Comparison of ENCODE assay signal across 1 cellular context in the genomic region with DNA sequence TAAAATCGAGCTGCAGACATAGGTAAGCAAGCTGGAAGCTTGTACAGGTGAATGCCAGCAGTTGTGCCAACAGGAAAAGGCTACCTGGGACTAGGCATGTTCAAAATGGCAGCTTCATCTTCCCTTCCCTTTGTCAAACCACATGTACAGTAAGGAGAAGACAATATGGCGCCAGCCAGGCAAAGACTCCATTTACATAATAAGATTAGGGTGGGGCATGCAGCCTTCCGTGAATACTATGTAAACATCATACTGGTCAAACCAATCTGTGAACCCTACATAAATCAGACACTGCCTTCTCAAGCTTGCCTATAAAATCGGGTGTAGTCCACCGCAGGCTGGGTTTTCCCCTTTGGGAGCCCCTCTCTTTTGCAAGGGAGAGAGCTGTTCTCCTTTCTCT.
TF ChIP-seq lines count a peak whose summit lies in the region.

No MANE protein-coding gene starts in this region.

TF ChIP-seq in K562, 482 proteins besides CTCF, POLR2A, EP300 and RAD21 (continues in another document):
- TF ChIP-seq L3MBTL2 (IDR thresholded peaks at IDR 0.05): peak; percentile 48; the same call in 1 of the 2 replicates
- TF ChIP-seq, protein P1, sequence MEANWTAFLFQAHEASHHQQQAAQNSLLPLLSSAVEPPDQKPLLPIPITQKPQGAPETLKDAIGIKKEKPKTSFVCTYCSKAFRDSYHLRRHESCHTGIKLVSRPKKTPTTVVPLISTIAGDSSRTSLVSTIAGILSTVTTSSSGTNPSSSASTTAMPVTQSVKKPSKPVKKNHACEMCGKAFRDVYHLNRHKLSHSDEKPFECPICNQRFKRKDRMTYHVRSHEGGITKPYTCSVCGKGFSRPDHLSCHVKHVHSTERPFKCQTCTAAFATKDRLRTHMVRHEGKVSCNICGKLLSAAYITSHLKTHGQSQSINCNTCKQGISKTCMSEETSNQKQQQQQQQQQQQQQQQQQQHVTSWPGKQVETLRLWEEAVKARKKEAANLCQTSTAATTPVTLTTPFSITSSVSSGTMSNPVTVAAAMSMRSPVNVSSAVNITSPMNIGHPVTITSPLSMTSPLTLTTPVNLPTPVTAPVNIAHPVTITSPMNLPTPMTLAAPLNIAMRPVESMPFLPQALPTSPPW (CRISPR knock-in tag; IDR thresholded peaks at IDR 0.05): no peak; the same call in 1 of the 2 replicates
- TF ChIP-seq GATAD2A (IDR thresholded peaks at IDR 0.05): no peak
- TF ChIP-seq FOXA3 (CRISPR knock-in tag; conservative IDR thresholded peaks at IDR 0.05 in 1 of 2, IDR thresholded peaks at IDR 0.05 in 1 of 2): peak in 1 of 2 experiments; percentile 67; a peak in 2 of 4 replicates
- no peak for TF ChIP-seq ZNF551 (CRISPR knock-in tag; IDR thresholded peaks at IDR 0.05)
- TF ChIP-seq KAT7 (CRISPR knock-in tag; IDR thresholded peaks at IDR 0.05; ENCODE audit: borderline replicate concordance): no peak
- no peak for TF ChIP-seq PPARD (CRISPR knock-in tag; IDR thresholded peaks at IDR 0.05)
- TF ChIP-seq, protein P2, sequence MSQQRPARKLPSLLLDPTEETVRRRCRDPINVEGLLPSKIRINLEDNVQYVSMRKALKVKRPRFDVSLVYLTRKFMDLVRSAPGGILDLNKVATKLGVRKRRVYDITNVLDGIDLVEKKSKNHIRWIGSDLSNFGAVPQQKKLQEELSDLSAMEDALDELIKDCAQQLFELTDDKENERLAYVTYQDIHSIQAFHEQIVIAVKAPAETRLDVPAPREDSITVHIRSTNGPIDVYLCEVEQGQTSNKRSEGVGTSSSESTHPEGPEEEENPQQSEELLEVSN (IDR thresholded peaks at IDR 0.05; ENCODE audit: borderline replicate concordance in 1 of 2, extremely low read depth in 1 of 2, insufficient read depth in 1 of 2, insufficient read length in 1 of 2, low read depth in 1 of 2, low read length in 1 of 2, poor library complexity in 1 of 2, severe bottlenecking in 1 of 2): no peak
- TF ChIP-seq, protein P3, sequence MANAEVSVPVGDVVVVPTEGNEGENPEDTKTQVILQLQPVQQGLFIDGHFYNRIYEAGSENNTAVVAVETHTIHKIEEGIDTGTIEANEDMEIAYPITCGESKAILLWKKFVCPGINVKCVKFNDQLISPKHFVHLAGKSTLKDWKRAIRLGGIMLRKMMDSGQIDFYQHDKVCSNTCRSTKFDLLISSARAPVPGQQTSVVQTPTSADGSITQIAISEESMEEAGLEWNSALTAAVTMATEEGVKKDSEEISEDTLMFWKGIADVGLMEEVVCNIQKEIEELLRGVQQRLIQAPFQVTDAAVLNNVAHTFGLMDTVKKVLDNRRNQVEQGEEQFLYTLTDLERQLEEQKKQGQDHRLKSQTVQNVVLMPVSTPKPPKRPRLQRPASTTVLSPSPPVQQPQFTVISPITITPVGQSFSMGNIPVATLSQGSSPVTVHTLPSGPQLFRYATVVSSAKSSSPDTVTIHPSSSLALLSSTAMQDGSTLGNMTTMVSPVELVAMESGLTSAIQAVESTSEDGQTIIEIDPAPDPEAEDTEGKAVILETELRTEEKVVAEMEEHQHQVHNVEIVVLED (CRISPR knock-in tag; IDR thresholded peaks at IDR 0.05): no peak
- no peak for TF ChIP-seq BCL6 (CRISPR knock-in tag; IDR thresholded peaks at IDR 0.05)
- TF ChIP-seq, protein P4, sequence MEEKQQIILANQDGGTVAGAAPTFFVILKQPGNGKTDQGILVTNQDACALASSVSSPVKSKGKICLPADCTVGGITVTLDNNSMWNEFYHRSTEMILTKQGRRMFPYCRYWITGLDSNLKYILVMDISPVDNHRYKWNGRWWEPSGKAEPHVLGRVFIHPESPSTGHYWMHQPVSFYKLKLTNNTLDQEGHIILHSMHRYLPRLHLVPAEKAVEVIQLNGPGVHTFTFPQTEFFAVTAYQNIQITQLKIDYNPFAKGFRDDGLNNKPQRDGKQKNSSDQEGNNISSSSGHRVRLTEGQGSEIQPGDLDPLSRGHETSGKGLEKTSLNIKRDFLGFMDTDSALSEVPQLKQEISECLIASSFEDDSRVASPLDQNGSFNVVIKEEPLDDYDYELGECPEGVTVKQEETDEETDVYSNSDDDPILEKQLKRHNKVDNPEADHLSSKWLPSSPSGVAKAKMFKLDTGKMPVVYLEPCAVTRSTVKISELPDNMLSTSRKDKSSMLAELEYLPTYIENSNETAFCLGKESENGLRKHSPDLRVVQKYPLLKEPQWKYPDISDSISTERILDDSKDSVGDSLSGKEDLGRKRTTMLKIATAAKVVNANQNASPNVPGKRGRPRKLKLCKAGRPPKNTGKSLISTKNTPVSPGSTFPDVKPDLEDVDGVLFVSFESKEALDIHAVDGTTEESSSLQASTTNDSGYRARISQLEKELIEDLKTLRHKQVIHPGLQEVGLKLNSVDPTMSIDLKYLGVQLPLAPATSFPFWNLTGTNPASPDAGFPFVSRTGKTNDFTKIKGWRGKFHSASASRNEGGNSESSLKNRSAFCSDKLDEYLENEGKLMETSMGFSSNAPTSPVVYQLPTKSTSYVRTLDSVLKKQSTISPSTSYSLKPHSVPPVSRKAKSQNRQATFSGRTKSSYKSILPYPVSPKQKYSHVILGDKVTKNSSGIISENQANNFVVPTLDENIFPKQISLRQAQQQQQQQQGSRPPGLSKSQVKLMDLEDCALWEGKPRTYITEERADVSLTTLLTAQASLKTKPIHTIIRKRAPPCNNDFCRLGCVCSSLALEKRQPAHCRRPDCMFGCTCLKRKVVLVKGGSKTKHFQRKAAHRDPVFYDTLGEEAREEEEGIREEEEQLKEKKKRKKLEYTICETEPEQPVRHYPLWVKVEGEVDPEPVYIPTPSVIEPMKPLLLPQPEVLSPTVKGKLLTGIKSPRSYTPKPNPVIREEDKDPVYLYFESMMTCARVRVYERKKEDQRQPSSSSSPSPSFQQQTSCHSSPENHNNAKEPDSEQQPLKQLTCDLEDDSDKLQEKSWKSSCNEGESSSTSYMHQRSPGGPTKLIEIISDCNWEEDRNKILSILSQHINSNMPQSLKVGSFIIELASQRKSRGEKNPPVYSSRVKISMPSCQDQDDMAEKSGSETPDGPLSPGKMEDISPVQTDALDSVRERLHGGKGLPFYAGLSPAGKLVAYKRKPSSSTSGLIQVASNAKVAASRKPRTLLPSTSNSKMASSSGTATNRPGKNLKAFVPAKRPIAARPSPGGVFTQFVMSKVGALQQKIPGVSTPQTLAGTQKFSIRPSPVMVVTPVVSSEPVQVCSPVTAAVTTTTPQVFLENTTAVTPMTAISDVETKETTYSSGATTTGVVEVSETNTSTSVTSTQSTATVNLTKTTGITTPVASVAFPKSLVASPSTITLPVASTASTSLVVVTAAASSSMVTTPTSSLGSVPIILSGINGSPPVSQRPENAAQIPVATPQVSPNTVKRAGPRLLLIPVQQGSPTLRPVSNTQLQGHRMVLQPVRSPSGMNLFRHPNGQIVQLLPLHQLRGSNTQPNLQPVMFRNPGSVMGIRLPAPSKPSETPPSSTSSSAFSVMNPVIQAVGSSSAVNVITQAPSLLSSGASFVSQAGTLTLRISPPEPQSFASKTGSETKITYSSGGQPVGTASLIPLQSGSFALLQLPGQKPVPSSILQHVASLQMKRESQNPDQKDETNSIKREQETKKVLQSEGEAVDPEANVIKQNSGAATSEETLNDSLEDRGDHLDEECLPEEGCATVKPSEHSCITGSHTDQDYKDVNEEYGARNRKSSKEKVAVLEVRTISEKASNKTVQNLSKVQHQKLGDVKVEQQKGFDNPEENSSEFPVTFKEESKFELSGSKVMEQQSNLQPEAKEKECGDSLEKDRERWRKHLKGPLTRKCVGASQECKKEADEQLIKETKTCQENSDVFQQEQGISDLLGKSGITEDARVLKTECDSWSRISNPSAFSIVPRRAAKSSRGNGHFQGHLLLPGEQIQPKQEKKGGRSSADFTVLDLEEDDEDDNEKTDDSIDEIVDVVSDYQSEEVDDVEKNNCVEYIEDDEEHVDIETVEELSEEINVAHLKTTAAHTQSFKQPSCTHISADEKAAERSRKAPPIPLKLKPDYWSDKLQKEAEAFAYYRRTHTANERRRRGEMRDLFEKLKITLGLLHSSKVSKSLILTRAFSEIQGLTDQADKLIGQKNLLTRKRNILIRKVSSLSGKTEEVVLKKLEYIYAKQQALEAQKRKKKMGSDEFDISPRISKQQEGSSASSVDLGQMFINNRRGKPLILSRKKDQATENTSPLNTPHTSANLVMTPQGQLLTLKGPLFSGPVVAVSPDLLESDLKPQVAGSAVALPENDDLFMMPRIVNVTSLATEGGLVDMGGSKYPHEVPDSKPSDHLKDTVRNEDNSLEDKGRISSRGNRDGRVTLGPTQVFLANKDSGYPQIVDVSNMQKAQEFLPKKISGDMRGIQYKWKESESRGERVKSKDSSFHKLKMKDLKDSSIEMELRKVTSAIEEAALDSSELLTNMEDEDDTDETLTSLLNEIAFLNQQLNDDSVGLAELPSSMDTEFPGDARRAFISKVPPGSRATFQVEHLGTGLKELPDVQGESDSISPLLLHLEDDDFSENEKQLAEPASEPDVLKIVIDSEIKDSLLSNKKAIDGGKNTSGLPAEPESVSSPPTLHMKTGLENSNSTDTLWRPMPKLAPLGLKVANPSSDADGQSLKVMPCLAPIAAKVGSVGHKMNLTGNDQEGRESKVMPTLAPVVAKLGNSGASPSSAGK (IDR thresholded peaks at IDR 0.05): peak; percentile 19; the same call in 1 of the 2 replicates
- no peak for TF ChIP-seq ZNF785 (CRISPR knock-in tag; IDR thresholded peaks at IDR 0.05)
- TF ChIP-seq, protein P5, sequence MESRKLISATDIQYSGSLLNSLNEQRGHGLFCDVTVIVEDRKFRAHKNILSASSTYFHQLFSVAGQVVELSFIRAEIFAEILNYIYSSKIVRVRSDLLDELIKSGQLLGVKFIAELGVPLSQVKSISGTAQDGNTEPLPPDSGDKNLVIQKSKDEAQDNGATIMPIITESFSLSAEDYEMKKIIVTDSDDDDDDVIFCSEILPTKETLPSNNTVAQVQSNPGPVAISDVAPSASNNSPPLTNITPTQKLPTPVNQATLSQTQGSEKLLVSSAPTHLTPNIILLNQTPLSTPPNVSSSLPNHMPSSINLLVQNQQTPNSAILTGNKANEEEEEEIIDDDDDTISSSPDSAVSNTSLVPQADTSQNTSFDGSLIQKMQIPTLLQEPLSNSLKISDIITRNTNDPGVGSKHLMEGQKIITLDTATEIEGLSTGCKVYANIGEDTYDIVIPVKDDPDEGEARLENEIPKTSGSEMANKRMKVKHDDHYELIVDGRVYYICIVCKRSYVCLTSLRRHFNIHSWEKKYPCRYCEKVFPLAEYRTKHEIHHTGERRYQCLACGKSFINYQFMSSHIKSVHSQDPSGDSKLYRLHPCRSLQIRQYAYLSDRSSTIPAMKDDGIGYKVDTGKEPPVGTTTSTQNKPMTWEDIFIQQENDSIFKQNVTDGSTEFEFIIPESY (CRISPR knock-in tag; IDR thresholded peaks at IDR 0.05): no peak
- TF ChIP-seq, protein P6, sequence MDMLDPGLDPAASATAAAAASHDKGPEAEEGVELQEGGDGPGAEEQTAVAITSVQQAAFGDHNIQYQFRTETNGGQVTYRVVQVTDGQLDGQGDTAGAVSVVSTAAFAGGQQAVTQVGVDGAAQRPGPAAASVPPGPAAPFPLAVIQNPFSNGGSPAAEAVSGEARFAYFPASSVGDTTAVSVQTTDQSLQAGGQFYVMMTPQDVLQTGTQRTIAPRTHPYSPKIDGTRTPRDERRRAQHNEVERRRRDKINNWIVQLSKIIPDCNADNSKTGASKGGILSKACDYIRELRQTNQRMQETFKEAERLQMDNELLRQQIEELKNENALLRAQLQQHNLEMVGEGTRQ (CRISPR knock-in tag; IDR thresholded peaks at IDR 0.05): no peak
- TF ChIP-seq PTTG1 (tag; IDR thresholded peaks at IDR 0.05; ENCODE audit: low read depth): no peak
- no peak for TF ChIP-seq SMAD3 (CRISPR knock-in tag; conservative IDR thresholded peaks at IDR 0.05)
- no peak for TF ChIP-seq POLR2H (tag; IDR thresholded peaks at IDR 0.05; ENCODE audit: low read depth)
- no peak for TF ChIP-seq NFIC (IDR thresholded peaks at IDR 0.05)
- TF ChIP-seq, protein P7, sequence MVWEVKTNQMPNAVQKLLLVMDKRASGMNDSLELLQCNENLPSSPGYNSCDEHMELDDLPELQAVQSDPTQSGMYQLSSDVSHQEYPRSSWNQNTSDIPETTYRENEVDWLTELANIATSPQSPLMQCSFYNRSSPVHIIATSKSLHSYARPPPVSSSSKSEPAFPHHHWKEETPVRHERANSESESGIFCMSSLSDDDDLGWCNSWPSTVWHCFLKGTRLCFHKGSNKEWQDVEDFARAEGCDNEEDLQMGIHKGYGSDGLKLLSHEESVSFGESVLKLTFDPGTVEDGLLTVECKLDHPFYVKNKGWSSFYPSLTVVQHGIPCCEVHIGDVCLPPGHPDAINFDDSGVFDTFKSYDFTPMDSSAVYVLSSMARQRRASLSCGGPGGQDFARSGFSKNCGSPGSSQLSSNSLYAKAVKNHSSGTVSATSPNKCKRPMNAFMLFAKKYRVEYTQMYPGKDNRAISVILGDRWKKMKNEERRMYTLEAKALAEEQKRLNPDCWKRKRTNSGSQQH (CRISPR knock-in tag; IDR thresholded peaks at IDR 0.05): no peak
- TF ChIP-seq, protein P8, sequence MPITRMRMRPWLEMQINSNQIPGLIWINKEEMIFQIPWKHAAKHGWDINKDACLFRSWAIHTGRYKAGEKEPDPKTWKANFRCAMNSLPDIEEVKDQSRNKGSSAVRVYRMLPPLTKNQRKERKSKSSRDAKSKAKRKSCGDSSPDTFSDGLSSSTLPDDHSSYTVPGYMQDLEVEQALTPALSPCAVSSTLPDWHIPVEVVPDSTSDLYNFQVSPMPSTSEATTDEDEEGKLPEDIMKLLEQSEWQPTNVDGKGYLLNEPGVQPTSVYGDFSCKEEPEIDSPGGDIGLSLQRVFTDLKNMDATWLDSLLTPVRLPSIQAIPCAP (CRISPR knock-in tag; IDR thresholded peaks at IDR 0.05; ENCODE audit: borderline replicate concordance): no peak
- TF ChIP-seq SOX6 (IDR thresholded peaks at IDR 0.05): no peak
- no peak for TF ChIP-seq RFX7 (CRISPR knock-in tag; IDR thresholded peaks at IDR 0.05)
- TF ChIP-seq, protein P9, sequence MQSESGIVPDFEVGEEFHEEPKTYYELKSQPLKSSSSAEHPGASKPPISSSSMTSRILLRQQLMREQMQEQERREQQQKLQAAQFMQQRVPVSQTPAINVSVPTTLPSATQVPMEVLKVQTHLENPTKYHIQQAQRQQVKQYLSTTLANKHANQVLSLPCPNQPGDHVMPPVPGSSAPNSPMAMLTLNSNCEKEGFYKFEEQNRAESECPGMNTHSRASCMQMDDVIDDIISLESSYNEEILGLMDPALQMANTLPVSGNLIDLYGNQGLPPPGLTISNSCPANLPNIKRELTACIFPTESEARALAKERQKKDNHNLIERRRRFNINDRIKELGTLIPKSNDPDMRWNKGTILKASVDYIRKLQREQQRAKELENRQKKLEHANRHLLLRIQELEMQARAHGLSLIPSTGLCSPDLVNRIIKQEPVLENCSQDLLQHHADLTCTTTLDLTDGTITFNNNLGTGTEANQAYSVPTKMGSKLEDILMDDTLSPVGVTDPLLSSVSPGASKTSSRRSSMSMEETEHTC (IDR thresholded peaks at IDR 0.05): no peak
- TF ChIP-seq ETV5 (CRISPR knock-in tag; IDR thresholded peaks at IDR 0.05; ENCODE audit: low read depth): no peak
- TF ChIP-seq EP400 (IDR thresholded peaks at IDR 0.05): peak; percentile 51; the same call in 1 of the 2 replicates
- no peak for TF ChIP-seq CHD1 (IDR thresholded peaks at IDR 0.05; ENCODE audit: low read length)
- TF ChIP-seq, protein P10, sequence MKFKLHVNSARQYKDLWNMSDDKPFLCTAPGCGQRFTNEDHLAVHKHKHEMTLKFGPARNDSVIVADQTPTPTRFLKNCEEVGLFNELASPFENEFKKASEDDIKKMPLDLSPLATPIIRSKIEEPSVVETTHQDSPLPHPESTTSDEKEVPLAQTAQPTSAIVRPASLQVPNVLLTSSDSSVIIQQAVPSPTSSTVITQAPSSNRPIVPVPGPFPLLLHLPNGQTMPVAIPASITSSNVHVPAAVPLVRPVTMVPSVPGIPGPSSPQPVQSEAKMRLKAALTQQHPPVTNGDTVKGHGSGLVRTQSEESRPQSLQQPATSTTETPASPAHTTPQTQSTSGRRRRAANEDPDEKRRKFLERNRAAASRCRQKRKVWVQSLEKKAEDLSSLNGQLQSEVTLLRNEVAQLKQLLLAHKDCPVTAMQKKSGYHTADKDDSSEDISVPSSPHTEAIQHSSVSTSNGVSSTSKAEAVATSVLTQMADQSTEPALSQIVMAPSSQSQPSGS (CRISPR knock-in tag; IDR thresholded peaks at IDR 0.05): no peak
- TF ChIP-seq RBM39 (optimal IDR thresholded peaks at IDR 0.05; ENCODE audit: low read depth, low read length): no peak
- TF ChIP-seq ZFP30 (CRISPR knock-in tag; IDR thresholded peaks at IDR 0.05; ENCODE audit: borderline replicate concordance): no peak
